ENCODE assay signal across 14 cellular contexts in genomic region chr1:23110391-23110790, GRCh38. TPM values are rescaled to one million over a fixed set of nuclear protein-coding genes. Genes with fewer than 3 reads are reported as not detected.
A peak's percentile ranks its signal among the peaks of the same experiment; 100 is the strongest.
DNase-seq lines count a peak whose midpoint lies in the region; ATAC-seq and TF ChIP-seq lines count a peak whose summit lies in the region.
"Had no signal": no experiment of that assay in that cellular context is flagged by ENCODE, and none has a peak within 500 bp of the region (broad histone marks: within the 10 kb centered on the region; RNA-seq: fewer than 3 reads in every experiment).

No MANE protein-coding gene starts in this region.

- H3K27ac Mint-ChIP-seq in stimulated activated naive CD8-positive, alpha-beta T cell treated with anti-CD3 and anti-CD28 coated beads, Interleukin-15, Interleukin-2, amounts not matched to agents 100 ng/mL and 50 ng/mL, for 24 hours, result peak overlapping the region; percentile 17
- peak overlapping the region; percentile 84 for H3K27ac Mint-ChIP-seq in activated T-helper 17 cell treated with anti-CD3 and anti-CD28 coated beads, Interleukin-2, amount 50 U/mL, for 72 hours
- H3K27ac Mint-ChIP-seq in glutamatergic neuron (ENCODE audit: unreplicated experiment), result peak overlapping the region; percentile 2

- H3K36me3 Mint-ChIP-seq in stimulated activated naive CD8-positive, alpha-beta T cell treated with anti-CD3 and anti-CD28 coated beads, Interleukin-15, Interleukin-2, amounts not matched to agents 100 ng/mL and 50 ng/mL, for 24 hours (ENCODE audit: low read depth), result peaks cover 17% of the 10 kb centered on the region
- peaks cover 55% of the 10 kb centered on the region for H3K36me3 Mint-ChIP-seq in activated T-helper 17 cell treated with anti-CD3 and anti-CD28 coated beads, Interleukin-2, amount 50 U/mL, for 72 hours (ENCODE audit: low read depth)
- H3K36me3 Mint-ChIP-seq in glutamatergic neuron (ENCODE audit: unreplicated experiment), result no peaks in the 10 kb centered on the region

- no peak for DNase-seq in stimulated activated naive CD8-positive, alpha-beta T cell treated with anti-CD3 and anti-CD28 coated beads, Interleukin-15, Interleukin-2, amounts not matched to agents 100 U/mL and 50 U/mL, for 24 hours
- DNase-seq in glutamatergic neuron (no peak), medulla oblongata (ENCODE audit: extremely low spot score) (no peak), NCI-H187 (lab: John Stamatoyannopoulos, UW) (no peak)
- DNase-seq: DMS79 treated with DMSO at 0.1 percent for 48 hours, lower lobe of right lung, ovary, sigmoid colon, WERI-Rb-1 had no signal

- ATAC-seq in stimulated activated naive CD8-positive, alpha-beta T cell treated with anti-CD3 and anti-CD28 coated beads, Interleukin-15, Interleukin-2, amounts not matched to agents 100 U/mL and 50 U/mL, for 24 hours, result no peak
- no peak for ATAC-seq in activated T-helper 17 cell treated with anti-CD3 and anti-CD28 coated beads, Interleukin-2, amount 50 U/mL, for 72 hours (replicated peaks)
- no peak for ATAC-seq in HG03175 (IDR thresholded peaks at IDR 0.05; ENCODE audit: unreplicated experiment)
- ATAC-seq: lower lobe of right lung, Right ventricle myocardium inferior had no signal

- H3K9me3 Mint-ChIP-seq in stimulated activated naive CD8-positive, alpha-beta T cell treated with anti-CD3 and anti-CD28 coated beads, Interleukin-15, Interleukin-2, amounts not matched to agents 100 ng/mL and 50 ng/mL, for 24 hours, result no peaks in the 10 kb centered on the region
- no peaks in the 10 kb centered on the region for H3K9me3 Mint-ChIP-seq in activated T-helper 17 cell treated with anti-CD3 and anti-CD28 coated beads, Interleukin-2, amount 50 U/mL, for 72 hours
- H3K9me3 Mint-ChIP-seq in glutamatergic neuron (ENCODE audit: unreplicated experiment), result peaks cover 4% of the 10 kb centered on the region
- H3K9me3 Mint-ChIP-seq: IgD-negative memory B cell had no signal

- TF ChIP-seq CTCF in glutamatergic neuron (IDR thresholded peaks at IDR 0.05; ENCODE audit: partially characterized antibody, unreplicated experiment), result no peak

- H3K4me1 Mint-ChIP-seq in stimulated activated naive CD8-positive, alpha-beta T cell treated with anti-CD3 and anti-CD28 coated beads, Interleukin-15, Interleukin-2, amounts not matched to agents 100 ng/mL and 50 ng/mL, for 24 hours (ENCODE audit: low read depth), result peaks cover 66% of the 10 kb centered on the region
- H3K4me1 Mint-ChIP-seq in activated T-helper 17 cell treated with anti-CD3 and anti-CD28 coated beads, Interleukin-2, amount 50 U/mL, for 72 hours, result peaks cover 53% of the 10 kb centered on the region
- H3K4me1 Mint-ChIP-seq in glutamatergic neuron (ENCODE audit: low read depth, unreplicated experiment), result peaks cover 6% of the 10 kb centered on the region

- no peak overlapping the region for H3K4me3 Mint-ChIP-seq in stimulated activated naive CD8-positive, alpha-beta T cell treated with anti-CD3 and anti-CD28 coated beads, Interleukin-15, Interleukin-2, amounts not matched to agents 100 ng/mL and 50 ng/mL, for 24 hours
- peak overlapping the region; percentile 59 for H3K4me3 Mint-ChIP-seq in activated T-helper 17 cell treated with anti-CD3 and anti-CD28 coated beads, Interleukin-2, amount 50 U/mL, for 72 hours
- no peak overlapping the region for H3K4me3 Mint-ChIP-seq in glutamatergic neuron (ENCODE audit: unreplicated experiment)
- H3K4me3 Mint-ChIP-seq: IgD-negative memory B cell had no signal

- no peaks in the 10 kb centered on the region for H3K27me3 Mint-ChIP-seq in stimulated activated naive CD8-positive, alpha-beta T cell treated with anti-CD3 and anti-CD28 coated beads, Interleukin-15, Interleukin-2, amounts not matched to agents 100 ng/mL and 50 ng/mL, for 24 hours
- no peaks in the 10 kb centered on the region for H3K27me3 Mint-ChIP-seq in activated T-helper 17 cell treated with anti-CD3 and anti-CD28 coated beads, Interleukin-2, amount 50 U/mL, for 72 hours
- H3K27me3 Mint-ChIP-seq in glutamatergic neuron (ENCODE audit: unreplicated experiment), result peaks cover 4% of the 10 kb centered on the region
- H3K27me3 Mint-ChIP-seq: IgD-negative memory B cell had no signal

RNA-seq across cellular contexts. Expression of gene LUZP1, which starts 58.3 kb away (rescaled TPM):
- 10 to 100 TPM; 14.8 to 22.0 TPM for total RNA-seq in activated T-helper 17 cell treated with anti-CD3 and anti-CD28 coated beads, Interleukin-2, amount 50 U/mL, for 72 hours
- 32.0 TPM for total RNA-seq in glutamatergic neuron (ENCODE audit: unreplicated experiment)

Comparison
In these comparisons a context has a peak if more than half of its experiments do, and no peak if none do; other contexts are left out.
1. H3K27ac Mint-ChIP-seq: peak in every context shown above with its lines; median percentile 84 in activated T-helper 17 cell treated with anti-CD3 and anti-CD28 coated beads, Interleukin-2, amount 50 U/mL, for 72 hours; 17 in stimulated activated naive CD8-positive, alpha-beta T cell treated with anti-CD3 and anti-CD28 coated beads, Interleukin-15, Interleukin-2, amounts not matched to agents 100 ng/mL and 50 ng/mL, for 24 hours; 2 in glutamatergic neuron.